ENCODE assay signal across 31 cellular contexts in genomic region chr2:60329225-60329624, GRCh38.
DNase-seq lines count a peak whose midpoint lies in the region; ATAC-seq, FAIRE-seq and TF ChIP-seq lines count a peak whose summit lies in the region.
"Had no signal": no experiment of that assay in that cellular context is flagged by ENCODE, and none has a peak within 500 bp of the region (broad histone marks: within the 10 kb centered on the region; RNA-seq: fewer than 3 reads in every experiment).

No MANE protein-coding gene starts in this region.

- no peak overlapping the region for H3K4me2 ChIP-seq in HepG2 (ENCODE audit: low read depth, low read length)
- H3K4me2 ChIP-seq in A549: no peak overlapping the region
- H3K4me2 ChIP-seq in K562 (ENCODE audit: insufficient read depth, low read length): no peak overlapping the region
- H3K4me2 ChIP-seq: BLaER1; BLaER1 treated with 17β-estradiol and CSF1 and Interleukin-3, amounts not matched to agents 10 nM and 100 nM had no signal

- H4K20me1 ChIP-seq in HepG2 (ENCODE audit: insufficient read depth, low read length) (no peaks in the 10 kb centered on the region), K562 (replicated peaks; ENCODE audit: control insufficient read depth, insufficient read depth, low read length) (no peaks in the 10 kb centered on the region)
- H4K20me1 ChIP-seq: BLaER1; BLaER1 treated with 17β-estradiol and CSF1 and Interleukin-3, amounts not matched to agents 10 nM and 100 nM had no signal

- BruUV-seq in HepG2 (replicated peaks; lab: Mats Ljungman, UMichigan) (no TSS peak), K562 (replicated peaks; lab: Mats Ljungman, UMichigan) (no TSS peak)

- H3K27me3 ChIP-seq in HepG2 (ENCODE audit: control insufficient read depth in 1 of 2, insufficient read depth in 2 of 2, low read length in 2 of 2) (no peaks in the 10 kb centered on the region; a peak in 1 of 5 replicates), right lobe of liver (no peaks in the 10 kb centered on the region), K562 (ENCODE audit: control insufficient read depth in 2 of 2, insufficient read depth in 2 of 2, low read length in 2 of 2) (no peaks in the 10 kb centered on the region)
- H3K27me3 ChIP-seq: BE2C; BLaER1; BLaER1 treated with 17β-estradiol and CSF1 and Interleukin-3, amounts not matched to agents 10 nM and 100 nM had no signal

- in situ Hi-C loops in HepG2 (cut with HindIII; ENCODE audit: extremely low pct_ligation_motif_present, low pct_unique_long_range_greater_than_20kb): no loop called here
- in situ Hi-C loops in K562 (cut with MboI): no loop called here

- H3K27ac ChIP-seq in HepG2 (ENCODE audit: extremely low read length, insufficient read depth, low read length) (no peak overlapping the region), right lobe of liver (no peak overlapping the region), A549 (no peak overlapping the region), K562 (ENCODE audit: extremely low read depth, low read depth, low read length) (no peak overlapping the region)
- H3K27ac ChIP-seq: 22Rv1; BLaER1; BLaER1 treated with 17β-estradiol and CSF1 and Interleukin-3, amounts not matched to agents 10 nM and 100 nM; C4-2B had no signal

- H3K4me3 ChIP-seq in HepG2 (replicated peaks in 1 of 3; ENCODE audit: insufficient read depth in 1 of 3, low read depth in 2 of 3, low read length in 3 of 3) (no peak overlapping the region), right lobe of liver (no peak overlapping the region), A549 (no peak overlapping the region), K562 (no peak overlapping the region)
- H3K4me3 ChIP-seq: BLaER1; BLaER1 treated with 17β-estradiol and CSF1 and Interleukin-3, amounts not matched to agents 10 nM and 100 nM had no signal

- H3K9ac ChIP-seq in HepG2 (ENCODE audit: insufficient read depth, low read depth, low read length) (no peak overlapping the region), K562 (ENCODE audit: insufficient read depth in 1 of 2, low read depth in 2 of 2, low read length in 2 of 2) (no peak overlapping the region)
- H3K9ac ChIP-seq: BLaER1; BLaER1 treated with 17β-estradiol and CSF1 and Interleukin-3, amounts not matched to agents 10 nM and 100 nM had no signal

- H3K36me3 ChIP-seq in HepG2 (replicated peaks in 1 of 2; ENCODE audit: control insufficient read depth in 1 of 2, insufficient read depth in 2 of 2, low read length in 2 of 2) (no peaks in the 10 kb centered on the region), right lobe of liver (no peaks in the 10 kb centered on the region), K562 (ENCODE audit: control insufficient read depth, insufficient read depth, low read length) (no peaks in the 10 kb centered on the region)
- H3K36me3 ChIP-seq: BE2C; BLaER1; BLaER1 treated with 17β-estradiol and CSF1 and Interleukin-3, amounts not matched to agents 10 nM and 100 nM had no signal

- no peak for ATAC-seq in HepG2
- ATAC-seq in right lobe of liver: no peak
- no peak for ATAC-seq in A549
- ATAC-seq in K562: no peak
- ATAC-seq in GM18520 (IDR thresholded peaks at IDR 0.05; ENCODE audit: unreplicated experiment): no peak
- ATAC-seq: CD8-positive, alpha-beta T cell had no signal

- CTCF ChIA-PET in HepG2 (lab: Yijun Ruan, JAX; ENCODE audit: low intra/inter-chr PET ratio, low total read pairs): no interaction called here
- CTCF ChIA-PET in A549 (lab: Yijun Ruan, JAX): no interaction called here
- CTCF ChIA-PET in K562 (lab: Yijun Ruan, JAX; ENCODE audit: low intra/inter-chr PET ratio): no interaction called here

- TF ChIP-seq CTCF in HepG2 (CRISPR knock-in tag; IDR thresholded peaks at IDR 0.05) (no peak), right lobe of liver (IDR thresholded peaks at IDR 0.05) (no peak), A549 (IDR thresholded peaks at IDR 0.05) (no peak), K562 (IDR thresholded peaks at IDR 0.05 in 2 of 3, conservative IDR thresholded peaks at IDR 0.05 in 1 of 3; ENCODE audit: insufficient read depth in 2 of 3, low read depth in 1 of 3, low read length in 3 of 3) (no peak)

- DNase-seq in HepG2 (ENCODE audit: low spot score) (no peak), right lobe of liver (no peak), A549 (ENCODE audit: low read depth in 1 of 2, low spot score in 1 of 2) (no peak), K562 (ENCODE audit: extremely low read depth in 1 of 4, low spot score in 3 of 4) (no peak), NCI-H128 (lab: John Stamatoyannopoulos, UW; ENCODE audit: unreplicated experiment) (no peak)
- DNase-seq: 8988T; ACHN; AML-193; BE2C; C1 segment of cervical spinal cord; Caco-2; Calu3; CD4-positive, alpha-beta memory T cell; CD4-positive, alpha-beta T cell; CD4-positive, CD25-positive, alpha-beta regulatory T cell; CD8-positive, alpha-beta memory T cell; CD8-positive, alpha-beta T cell; COR-L47; DMS 273 treated with DMSO at 0.1 percent for 48 hours; DMS153; DMS53; DMS79; DMS79 treated with DMSO at 0.1 percent for 48 hours; DND-41; EL had no signal

- POLR2A ChIA-PET in HepG2 (lab: Yijun Ruan, JAX) (no interaction called here), A549 (lab: Yijun Ruan, JAX) (no interaction called here), K562 (lab: Yijun Ruan, JAX) (no interaction called here)

- no peaks in the 10 kb centered on the region for H3K79me2 ChIP-seq in HepG2 (ENCODE audit: insufficient read depth, low read length)
- no peaks in the 10 kb centered on the region for H3K79me2 ChIP-seq in K562 (ENCODE audit: control insufficient read depth, insufficient read depth, low read length)

- H3K9me3 ChIP-seq in HepG2 (ENCODE audit: low read length) (no peaks in the 10 kb centered on the region), right lobe of liver (no peaks in the 10 kb centered on the region), A549 (no peaks in the 10 kb centered on the region), K562 (replicated peaks; ENCODE audit: control insufficient read depth, insufficient read depth, low read depth, low read length) (no peaks in the 10 kb centered on the region)
- H3K9me3 ChIP-seq: BE2C, Caco-2 had no signal

- H2AFZ ChIP-seq in HepG2 (ENCODE audit: low read length) (no peak overlapping the region), K562 (ENCODE audit: low read depth, low read length) (no peak overlapping the region)

- TF ChIP-seq RAD21 in HepG2 (CRISPR knock-in tag; IDR thresholded peaks at IDR 0.05) (no peak), A549 (conservative IDR thresholded peaks at IDR 0.05 in 1 of 2, IDR thresholded peaks at IDR 0.05 in 1 of 2) (no peak), K562 (CRISPR knock-in tag; conservative IDR thresholded peaks at IDR 0.05 in 1 of 2, IDR thresholded peaks at IDR 0.05 in 1 of 2) (no peak)

- H3K4me1 ChIP-seq in HepG2 (ENCODE audit: insufficient read depth, low read length): no peaks in the 10 kb centered on the region
- peaks cover 0 to 2% (median 0%) of the 10 kb centered on the region in 4 donors for H3K4me1 ChIP-seq in right lobe of liver
- no peaks in the 10 kb centered on the region for H3K4me1 ChIP-seq in A549
- H3K4me1 ChIP-seq in K562 (replicated peaks in 1 of 2; ENCODE audit: control insufficient read depth in 2 of 2, insufficient read depth in 2 of 2, low read length in 2 of 2): no peaks in the 10 kb centered on the region
- H3K4me1 ChIP-seq: BE2C, Caco-2 had no signal

- WGBS in HepG2 (ENCODE audit: low lambda C conversion rate): 34% methylated on average over 3 of the region's 3 CpGs
- WGBS in right lobe of liver (ENCODE audit: insufficient coverage, low coverage, low lambda C conversion rate, missing lambda C conversion rate): 85% methylated on average over 3 of the region's 3 CpGs
- 36% methylated on average over 3 of the region's 3 CpGs for WGBS in A549 (ENCODE audit: missing lambda C conversion rate)
- 5% methylated on average over 3 of the region's 3 CpGs for WGBS in K562 (ENCODE audit: insufficient coverage, low coverage, missing lambda C conversion rate)

- TF ChIP-seq EP300 in HepG2 (IDR thresholded peaks at IDR 0.05; ENCODE audit: low read depth in 2 of 2, low read length in 2 of 2) (no peak), HepG2 (CRISPR knock-in tag; IDR thresholded peaks at IDR 0.05; ENCODE audit: borderline replicate concordance) (no peak), A549 (IDR thresholded peaks at IDR 0.05) (no peak), K562 (IDR thresholded peaks at IDR 0.05; ENCODE audit: low read length) (no peak)

- intact Hi-C loops in HepG2 (cut with micrococcal nuclease; ENCODE audit: unreplicated experiment): no loop called here
- intact Hi-C loops in right lobe of liver (cut with DNase I): no loop called here
- intact Hi-C loops in K562 (cut with micrococcal nuclease): no loop called here

- no peaks in the 10 kb centered on the region for H3K9me1 ChIP-seq in K562 (ENCODE audit: control insufficient read depth, insufficient read depth, low read length)

- TF ChIP-seq POLR2A in HepG2 (IDR thresholded peaks at IDR 0.05; ENCODE audit: insufficient read depth in 1 of 2, low read depth in 2 of 2, low read length in 2 of 2) (no peak), right lobe of liver (IDR thresholded peaks at IDR 0.05) (no peak), A549 (IDR thresholded peaks at IDR 0.05; ENCODE audit: low read length) (no peak), K562 (conservative IDR thresholded peaks at IDR 0.05) (no peak)

- no peak for FAIRE-seq in HepG2 (lab: Jason Lieb, UNC)
- no peak for FAIRE-seq in A549 (lab: Jason Lieb, UNC)
- no peak for FAIRE-seq in K562 (lab: Jason Lieb, UNC)
- FAIRE-seq: D721Med had no signal

TF ChIP-seq in HepG2, 621 proteins besides CTCF, POLR2A, EP300 and RAD21:
- TF ChIP-seq MAFF (IDR thresholded peaks at IDR 0.05; ENCODE audit: low read depth, low read length) (peak; percentile 65), MAFK (conservative IDR thresholded peaks at IDR 0.05 in 1 of 2, IDR thresholded peaks at IDR 0.05 in 1 of 2; ENCODE audit: low read length in 2 of 2) (peak; percentile 50 to 70; a peak in 2 of 4 replicates), XRCC5 (optimal IDR thresholded peaks at IDR 0.05; ENCODE audit: low read length) (no peak)

TF ChIP-seq in A549, 52 proteins besides CTCF, POLR2A, EP300 and RAD21:
- TF ChIP-seq NPAS2 (CRISPR knock-in tag; IDR thresholded peaks at IDR 0.05; ENCODE audit: borderline replicate concordance) (no peak), MAFK (IDR thresholded peaks at IDR 0.05; ENCODE audit: partially characterized antibody) (peak; percentile 51), MYC (IDR thresholded peaks at IDR 0.05; ENCODE audit: borderline replicate concordance, low read length) (no peak), NFE2L2 (conservative IDR thresholded peaks at IDR 0.05; ENCODE audit: low read length) (no peak)
TF ChIP-seq in A549: peak in this region for 1.

TF ChIP-seq in K562, 482 proteins besides CTCF, POLR2A, EP300 and RAD21:
- peak; percentile 47; the same call in 1 of the 2 replicates for TF ChIP-seq ZNF316 (IDR thresholded peaks at IDR 0.05)
- no peak for TF ChIP-seq ZFP36 (IDR thresholded peaks at IDR 0.05; ENCODE audit: low read depth, low read length, partially characterized antibody)
- no peak for TF ChIP-seq ZNF217 (CRISPR knock-in tag; IDR thresholded peaks at IDR 0.05)

Comparison
In these comparisons a context has a peak if more than half of its experiments do, and no peak if none do; other contexts are left out.
1. Of the 241 proteins assayed by ChIP-seq in both HepG2 and K562: peak only in HepG2: MAFF and MAFK; only in K562: none; in both: none; in neither: 239.